Comparison of ENCODE assay signal across 12 cellular contexts in the genomic region with DNA sequence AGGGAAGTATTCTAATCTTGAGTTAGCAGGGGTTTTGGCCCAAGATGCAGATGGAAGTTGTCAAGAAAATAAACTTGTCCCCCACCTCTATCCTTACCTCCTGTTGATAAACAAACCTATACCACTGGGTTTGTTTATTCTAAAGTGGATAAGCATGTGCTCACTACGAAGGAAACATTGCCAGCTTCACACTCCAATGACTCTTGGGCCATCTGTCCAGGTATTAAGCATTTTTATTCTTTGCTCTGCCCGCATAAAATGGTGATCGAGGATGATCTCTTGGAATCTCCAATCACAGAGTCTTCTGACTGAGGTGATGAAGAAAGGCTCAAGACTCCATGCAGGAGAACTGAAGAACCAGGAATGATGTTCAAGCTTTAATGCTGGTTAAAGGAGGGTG.
A peak's percentile ranks its signal among the peaks of the same experiment; 100 is the strongest.
DNase-seq lines count a peak whose midpoint lies in the region; ATAC-seq and TF ChIP-seq lines count a peak whose summit lies in the region.
"Had no signal": no experiment of that assay in that cellular context is flagged by ENCODE, and none has a peak within 500 bp of the region (broad histone marks: within the 10 kb centered on the region; RNA-seq: fewer than 3 reads in every experiment).

No MANE protein-coding gene starts in this region.

- DNase-seq in NCI-H1694 treated with DMSO at 0.1 percent for 48 hours (lab: John Stamatoyannopoulos, UW) (peak; percentile 7), NCI-H1694 (lab: John Stamatoyannopoulos, UW) (no peak), NCI-H2171 (lab: John Stamatoyannopoulos, UW) (peak; percentile 48), NCI-H69 (lab: John Stamatoyannopoulos, UW) (peak; percentile 70), cerebellum (ENCODE audit: low spot score) (peak; percentile 60), epidermal melanocyte (ENCODE audit: insufficient read length, low spot score) (no peak), GM10266 (ENCODE audit: extremely low spot score) (no peak)
- DNase-seq: AML-193, GDM1, GM23248 had no signal

- ATAC-seq in GM21423 (IDR thresholded peaks at IDR 0.05; ENCODE audit: unreplicated experiment), result no peak
- ATAC-seq: A549 had no signal

- TF ChIP-seq CTCF in GM10266 (IDR thresholded peaks at IDR 0.05; ENCODE audit: control insufficient read depth, insufficient read depth, low read depth, missing control alignments), result no peak

Comparison
In these comparisons a context has a peak if more than half of its experiments do, and no peak if none do; other contexts are left out.
1. DNase-seq: peak in NCI-H1694 treated with DMSO at 0.1 percent for 48 hours (single experiment), NCI-H2171 (single experiment), NCI-H69 (single experiment) and cerebellum (single experiment); none in NCI-H1694 (single experiment), epidermal melanocyte (single experiment) and GM10266 (single experiment).